Comparison of ENCODE assay signal across 18 cellular contexts in the genomic region with DNA sequence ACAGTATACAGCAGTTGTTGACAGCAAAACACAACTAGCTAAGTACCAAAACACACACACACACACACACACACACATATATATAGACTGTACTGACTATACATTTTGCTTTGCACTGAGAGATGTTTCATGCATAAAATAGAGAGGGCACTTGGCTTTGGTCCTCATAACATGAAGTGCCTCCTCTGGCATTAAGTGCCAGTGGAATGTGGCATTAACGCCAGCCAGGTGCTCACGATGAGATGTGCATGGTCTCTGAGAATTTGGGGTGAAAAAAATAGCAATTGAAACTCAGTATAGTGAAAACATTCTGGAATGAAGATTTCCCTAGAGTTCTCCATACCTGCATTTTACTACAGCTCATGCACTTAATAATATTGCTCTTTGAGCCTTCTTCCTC.
"Had no signal": no experiment of that assay in that cellular context is flagged by ENCODE, and none has a peak within 500 bp of the region (broad histone marks: within the 10 kb centered on the region; RNA-seq: fewer than 3 reads in every experiment).

No MANE protein-coding gene starts in this region.

- H3K27me3 ChIP-seq: SJSA1 had no signal

- DNase-seq: KBM-7, NCI-H1092, NCI-H1105 treated with DMSO at 0.1 percent for 48 hours, NCI-H1417 treated with DMSO at 0.1 percent for 48 hours, NCI-H187, NCI-H2029, NCI-H2081 treated with DMSO at 0.1 percent for 48 hours, NCI-H2227 treated with DMSO at 0.1 percent for 48 hours, NCI-H446 treated with DMSO at 0.1 percent for 48 hours, NCI-H524 treated with DMSO at 0.1 percent for 48 hours, NCI-H69, NCI-H774, Right ventricle myocardium superior, RPMI8226, SIG-M5 had no signal

- H3K9me3 ChIP-seq: SJSA1 had no signal

- H3K4me3 ChIP-seq: SJSA1, SK-N-MC had no signal

- H3K27ac ChIP-seq: HL-60, SJSA1, SK-N-MC had no signal

- H3K4me1 ChIP-seq: SJSA1 had no signal
